8 cellular contexts compared by ENCODE assay signal in genomic region chr1:5993553-5994510, GRCh38. TPM values are rescaled to one million over a fixed set of nuclear protein-coding genes. Genes with fewer than 3 reads are reported as not detected.
DNase-seq lines count a peak whose midpoint lies in the region; ATAC-seq and TF ChIP-seq lines count a peak whose summit lies in the region.

No MANE protein-coding gene starts in this region.

- H3K9me3 ChIP-seq in left ventricle myocardium inferior (replicated peaks), result no peaks in the 10 kb centered on the region

- intact Hi-C loops in left ventricle myocardium inferior (cut with micrococcal nuclease), result no loop called here

- peak overlapping the region; percentile 78 for H3K4me3 ChIP-seq in left ventricle myocardium inferior

- H3K27ac ChIP-seq in left ventricle myocardium inferior (replicated peaks), result no peak overlapping the region

- H3K36me3 ChIP-seq in left ventricle myocardium inferior, result no peaks in the 10 kb centered on the region

- ATAC-seq in HG02759 (IDR thresholded peaks at IDR 0.05; ENCODE audit: unreplicated experiment), result no peak
- ATAC-seq in HG03139 (IDR thresholded peaks at IDR 0.05; ENCODE audit: unreplicated experiment), result no peak

- H3K27me3 ChIP-seq in left ventricle myocardium inferior (ENCODE audit: low read depth), result no peaks in the 10 kb centered on the region

- DNase-seq in activated effector memory CD4-positive, alpha-beta T cell treated with anti-CD3 and anti-CD28 coated beads, Interleukin-2, amount 50 U/mL, for 16 hours, result peak; percentile 73
- no peak for DNase-seq in activated effector memory CD4-positive, alpha-beta T cell treated with Interleukin-2 at 50 U/mL for 16 hours
- DNase-seq in activated T-cell treated with anti-CD3 and anti-CD28 coated beads for 24 hours (ENCODE audit: low read depth), result peak; percentile 23
- DNase-seq in left ventricle myocardium inferior, result peak; percentile 12
- peak; percentile 21 to 27 for DNase-seq in stimulated activated CD4-positive, alpha-beta T cell treated with anti-CD3 and anti-CD28 coated beads, Interleukin-4, amount 100 ng/mL, for 4 hours
- DNase-seq in NCI-H1930 (lab: John Stamatoyannopoulos, UW), result no peak

- TF ChIP-seq CTCF in left ventricle myocardium inferior (IDR thresholded peaks at IDR 0.05; ENCODE audit: borderline replicate concordance), result no peak

- H3K4me1 ChIP-seq in left ventricle myocardium inferior, result peaks cover 37% of the 10 kb centered on the region

RNA-seq across cellular contexts. Expression of gene NPHP4, which starts 1.6 kb away (rescaled TPM):
- 3.7 TPM for total RNA-seq in left ventricle myocardium inferior

RNA-seq across cellular contexts. Expression of gene KCNAB2, which starts 51.9 kb away (rescaled TPM):
- 31.0 TPM for total RNA-seq in left ventricle myocardium inferior

Comparison
In these comparisons a context has a peak if more than half of its experiments do, and no peak if none do; other contexts are left out.
1. DNase-seq: peak in activated effector memory CD4-positive, alpha-beta T cell treated with anti-CD3 and anti-CD28 coated beads, Interleukin-2, amount 50 U/mL, for 16 hours (single experiment), activated T-cell treated with anti-CD3 and anti-CD28 coated beads for 24 hours (single experiment), left ventricle myocardium inferior (single experiment) and stimulated activated CD4-positive, alpha-beta T cell treated with anti-CD3 and anti-CD28 coated beads, Interleukin-4, amount 100 ng/mL, for 4 hours (2 of 2); none in activated effector memory CD4-positive, alpha-beta T cell treated with Interleukin-2 at 50 U/mL for 16 hours (single experiment) and NCI-H1930 (0 of 2).